In genomic region chr10:48523820-48524758, GRCh38 we compare ENCODE assay signal across 8 cellular contexts.
DNase-seq lines count a peak whose midpoint lies in the region; ATAC-seq and TF ChIP-seq lines count a peak whose summit lies in the region.

No MANE protein-coding gene starts in this region.

- peak; percentile 51 for DNase-seq in 8988T
- DNase-seq in WERI-Rb-1: peak; percentile 56
- no peak for DNase-seq in left ventricle myocardium superior
- no peak for DNase-seq in amniotic stem cell (lab: John Stamatoyannopoulos, UW)

- no peaks in the 10 kb centered on the region for H3K36me3 ChIP-seq in WERI-Rb-1
- no peaks in the 10 kb centered on the region for H3K36me3 ChIP-seq in skeletal muscle tissue (ENCODE audit: control insufficient read depth in 3 of 3, insufficient read depth in 3 of 3, low read length in 3 of 3)

- peak; percentile 58 for TF ChIP-seq CTCF in GM12874 (IDR thresholded peaks at IDR 0.05; ENCODE audit: insufficient read depth, low read depth, low read length)
- peak; percentile 69 for TF ChIP-seq CTCF in WERI-Rb-1 (IDR thresholded peaks at IDR 0.05; ENCODE audit: low read depth, low read length)

- H3K9me3 ChIP-seq in WERI-Rb-1 (ENCODE audit: severe bottlenecking) (no peaks in the 10 kb centered on the region), skeletal muscle tissue (ENCODE audit: control insufficient read depth in 3 of 3, low read length in 3 of 3) (no peaks in the 10 kb centered on the region)

- intact Hi-C loops in left ventricle myocardium superior (cut with micrococcal nuclease): no loop called here

- H3K4me3 ChIP-seq in WERI-Rb-1 (ENCODE audit: low read depth, low read length) (peak overlapping the region; percentile 65), skeletal muscle tissue (ENCODE audit: low read length in 3 of 3) (peak overlapping the region in 2 of 3 donors; percentile 36 to 41)

- H3K27me3 ChIP-seq in WERI-Rb-1 (ENCODE audit: insufficient read depth, low read depth, severe bottlenecking) (no peaks in the 10 kb centered on the region), skeletal muscle tissue (ENCODE audit: control insufficient read depth in 3 of 3, insufficient read depth in 3 of 3, low read length in 3 of 3) (peaks cover 3 to 37% (median 33%) of the 10 kb centered on the region in 3 donors)

- H3K27ac ChIP-seq in WERI-Rb-1 (no peak overlapping the region), skeletal muscle tissue (ENCODE audit: low read depth, low read length) (no peak overlapping the region)

- no peak overlapping the region for H3K9ac ChIP-seq in skeletal muscle tissue (ENCODE audit: low read depth in 1 of 3, low read length in 3 of 3)

- H3K4me1 ChIP-seq in skeletal muscle tissue (ENCODE audit: control insufficient read depth in 3 of 3, insufficient read depth in 3 of 3, low read length in 3 of 3): peaks cover 2 to 9% (median 8%) of the 10 kb centered on the region in 3 donors

- ATAC-seq in left ventricle myocardium superior (peak; percentile 61), HG03159 (IDR thresholded peaks at IDR 0.05; ENCODE audit: unreplicated experiment) (no peak), HG03045 (IDR thresholded peaks at IDR 0.05; ENCODE audit: unreplicated experiment) (no peak)

Comparison
In these comparisons a context has a peak if more than half of its experiments do, and no peak if none do; other contexts are left out.
1. DNase-seq: peak in 8988T (single experiment) and WERI-Rb-1 (single experiment); none in left ventricle myocardium superior (single experiment) and amniotic stem cell (single experiment).